ENCODE assay signal across 15 cellular contexts in the genomic region with DNA sequence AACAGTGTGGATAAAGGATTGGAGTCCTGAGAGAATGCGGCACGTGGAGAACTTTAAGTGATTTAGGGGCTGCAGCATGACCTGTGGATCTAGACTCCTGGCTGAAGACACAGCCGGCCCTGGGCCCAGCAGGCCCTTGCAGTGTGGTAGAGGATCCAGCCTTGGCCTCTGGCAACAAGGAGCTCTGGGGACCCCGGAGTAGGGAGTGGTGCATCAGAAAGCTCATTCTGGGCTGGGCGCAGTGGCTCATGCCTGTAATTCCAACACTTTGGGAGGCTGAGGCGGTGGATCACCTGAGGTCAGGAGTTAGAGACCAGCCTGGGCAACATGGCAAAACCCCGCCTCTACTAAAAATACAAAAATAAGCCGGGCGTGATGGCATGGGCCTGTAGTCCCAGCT.
DNase-seq lines count a peak whose midpoint lies in the region; ATAC-seq and TF ChIP-seq lines count a peak whose summit lies in the region.
"Had no signal": no experiment of that assay in that cellular context is flagged by ENCODE, and none has a peak within 500 bp of the region (broad histone marks: within the 10 kb centered on the region; RNA-seq: fewer than 3 reads in every experiment).

No MANE protein-coding gene starts in this region.

- no peak for TF ChIP-seq EP300 in suprapubic skin (IDR thresholded peaks at IDR 0.05)

- H3K27me3 ChIP-seq in H7 (ENCODE audit: control insufficient read depth, insufficient read depth, low read length) (no peaks in the 10 kb centered on the region), RWPE2 (ENCODE audit: insufficient read depth, poor library complexity, severe bottlenecking) (no peaks in the 10 kb centered on the region), left lung (peaks cover 0 to 22% of the 10 kb centered on the region in 2 donors), suprapubic skin (peaks cover 6% of the 10 kb centered on the region), prostate gland (replicated peaks; ENCODE audit: insufficient read depth) (no peaks in the 10 kb centered on the region)
- H3K27me3 ChIP-seq: BE2C had no signal

- TF ChIP-seq CTCF in RWPE2 (IDR thresholded peaks at IDR 0.05; ENCODE audit: poor library complexity, severe bottlenecking) (no peak), left lung (IDR thresholded peaks at IDR 0.05) (no peak), suprapubic skin (IDR thresholded peaks at IDR 0.05) (no peak), prostate gland (IDR thresholded peaks at IDR 0.05) (no peak)

- H3K9me3 ChIP-seq in RWPE2 (ENCODE audit: severe bottlenecking) = no peaks in the 10 kb centered on the region
- no peaks in the 10 kb centered on the region for H3K9me3 ChIP-seq in left lung
- H3K9me3 ChIP-seq in suprapubic skin = no peaks in the 10 kb centered on the region
- no peaks in the 10 kb centered on the region for H3K9me3 ChIP-seq in prostate gland
- H3K9me3 ChIP-seq: BE2C, Caco-2 had no signal

- intact Hi-C loops in left lung (cut with DNase I) = no loop called here
- intact Hi-C loops in prostate gland (cut with DNase I) = no loop called here

- H3K36me3 ChIP-seq in H7 (replicated peaks; ENCODE audit: control insufficient read depth, insufficient read depth, low read length) (no peaks in the 10 kb centered on the region), RWPE2 (ENCODE audit: low read depth) (no peaks in the 10 kb centered on the region), left lung (no peaks in the 10 kb centered on the region), suprapubic skin (no peaks in the 10 kb centered on the region), prostate gland (no peaks in the 10 kb centered on the region)
- H3K36me3 ChIP-seq: BE2C had no signal

- 86% methylated on average over 9 of the region's 9 CpGs for WGBS in suprapubic skin
- 92% methylated on average over 9 of the region's 9 CpGs for WGBS in prostate gland

- no peak overlapping the region for H3K27ac ChIP-seq in RWPE2 (ENCODE audit: poor library complexity, severe bottlenecking)
- no peak overlapping the region for H3K27ac ChIP-seq in left lung
- H3K27ac ChIP-seq in suprapubic skin = no peak overlapping the region
- no peak overlapping the region for H3K27ac ChIP-seq in prostate gland
- H3K27ac ChIP-seq: GM23248 had no signal

- DNase-seq in H7 (peak; percentile 9), RWPE2 (ENCODE audit: low spot score) (peak; percentile 23), left lung (peak; percentile 3 to 33), suprapubic skin (ENCODE audit: low spot score in 2 of 2) (peak; percentile 50 to 55), superior temporal gyrus (ENCODE audit: extremely low spot score) (no peak), prostate gland (ENCODE audit: low spot score) (no peak)
- DNase-seq in activated CD4-positive, alpha-beta T cell treated with anti-CD3 and anti-CD28 coated beads, Interleukin-2, amount 50 U/mL, for 48 hours = no peak
- DNase-seq: ACHN; BE2C; C1 segment of cervical spinal cord; Caco-2; CD4-positive, alpha-beta T cell; GM23248; HFFc6 had no signal

- H3K4me3 ChIP-seq in H7 (ENCODE audit: insufficient read depth, low read depth, low read length) (no peak overlapping the region), RWPE2 (ENCODE audit: severe bottlenecking) (no peak overlapping the region), left lung (no peak overlapping the region), suprapubic skin (no peak overlapping the region), prostate gland (no peak overlapping the region)
- H3K4me3 ChIP-seq: GM23248 had no signal

- no peaks in the 10 kb centered on the region for H3K4me1 ChIP-seq in RWPE2 (ENCODE audit: insufficient read depth, poor library complexity, severe bottlenecking)
- H3K4me1 ChIP-seq in left lung = no peaks in the 10 kb centered on the region
- no peaks in the 10 kb centered on the region for H3K4me1 ChIP-seq in suprapubic skin
- no peaks in the 10 kb centered on the region for H3K4me1 ChIP-seq in prostate gland (replicated peaks)
- H3K4me1 ChIP-seq: Caco-2 had no signal

- no peak for TF ChIP-seq POLR2A in suprapubic skin (IDR thresholded peaks at IDR 0.05)
- TF ChIP-seq POLR2A in prostate gland (IDR thresholded peaks at IDR 0.05) = no peak

- no peak for ATAC-seq in RWPE2 (ENCODE audit: low read depth)
- ATAC-seq in left lung = no peak
- ATAC-seq: HCT116 had no signal

Comparison
In these comparisons a context has a peak if more than half of its experiments do, and no peak if none do; other contexts are left out.
1. DNase-seq: peak in H7 (single experiment), RWPE2 (single experiment), left lung (2 of 2) and suprapubic skin (2 of 2); none in superior temporal gyrus (single experiment), activated CD4-positive, alpha-beta T cell treated with anti-CD3 and anti-CD28 coated beads, Interleukin-2, amount 50 U/mL, for 48 hours (0 of 2) and prostate gland (single experiment).